9 cellular contexts compared by ENCODE assay signal in genomic region chr2:185279999-185280398, GRCh38.
A peak's percentile ranks its signal among the peaks of the same experiment; 100 is the strongest.
DNase-seq lines count a peak whose midpoint lies in the region; ATAC-seq and TF ChIP-seq lines count a peak whose summit lies in the region.
"Had no signal": no experiment of that assay in that cellular context is flagged by ENCODE, and none has a peak within 500 bp of the region (broad histone marks: within the 10 kb centered on the region; RNA-seq: fewer than 3 reads in every experiment).

No MANE protein-coding gene starts in this region.

- H3K27me3 Mint-ChIP-seq in natural killer cell (ENCODE audit: low read depth in 2 of 2) = no peaks in the 10 kb centered on the region
- H3K27me3 Mint-ChIP-seq: activated naive CD8-positive, alpha-beta T cell treated with anti-CD3 and anti-CD28 coated beads, Interleukin-2, amount 10 ng/mL, durations not matched to agents 7 days and 5 days had no signal

- no peak overlapping the region for H3K14ac ChIP-seq in mesenchymal stem cell (ENCODE audit: low read length in 2 of 2)

- H2BK5ac ChIP-seq in mesenchymal stem cell (ENCODE audit: low read depth, low read length, poor library complexity, severe bottlenecking) = no peak overlapping the region

- no peaks in the 10 kb centered on the region for H3K79me1 ChIP-seq in mesenchymal stem cell (replicated peaks; ENCODE audit: low read length, poor library complexity, severe bottlenecking)

- H3K4me1 ChIP-seq in mesenchymal stem cell (ENCODE audit: control insufficient read depth, insufficient read depth, low read depth, low read length) = no peaks in the 10 kb centered on the region

- H3K4me2 ChIP-seq in mesenchymal stem cell (ENCODE audit: low read length, poor library complexity, severe bottlenecking) = no peak overlapping the region

- intact Hi-C loops in natural killer cell (cut with micrococcal nuclease) = no loop called here

- no peak overlapping the region for H4K91ac ChIP-seq in mesenchymal stem cell (ENCODE audit: low read length)

- no peak overlapping the region for H2BK120ac ChIP-seq in mesenchymal stem cell (ENCODE audit: low read depth, low read length)

- H3K4me3 ChIP-seq in astrocyte of the cerebellum (ENCODE audit: low read depth, low read length) (no peak overlapping the region), mesenchymal stem cell (ENCODE audit: insufficient read depth in 1 of 2, low read depth in 1 of 2, low read length in 2 of 2) (no peak overlapping the region)

- no peaks in the 10 kb centered on the region for H3K27me3 ChIP-seq in mesenchymal stem cell (ENCODE audit: control insufficient read depth in 1 of 2, insufficient read depth in 1 of 2, low read length in 2 of 2)

- no peak overlapping the region for H3K18ac ChIP-seq in mesenchymal stem cell (ENCODE audit: low read depth in 1 of 2, low read length in 2 of 2)

- no peak overlapping the region for H2AK5ac ChIP-seq in mesenchymal stem cell (ENCODE audit: low read length, severe bottlenecking)

- H3K9me3 Mint-ChIP-seq in natural killer cell = peaks cover 4 to 5% of the 10 kb centered on the region in 2 donors
- H3K9me3 Mint-ChIP-seq: activated naive CD8-positive, alpha-beta T cell treated with anti-CD3 and anti-CD28 coated beads, Interleukin-2, amount 10 ng/mL, durations not matched to agents 7 days and 5 days had no signal

- no peak overlapping the region for H3K27ac ChIP-seq in mesenchymal stem cell (ENCODE audit: low read length, poor library complexity, severe bottlenecking)

- TF ChIP-seq CTCF in GM13977 (IDR thresholded peaks at IDR 0.05; ENCODE audit: extremely low read depth, insufficient read depth, missing control alignments) = peak; percentile 45
- peak; percentile 18 for TF ChIP-seq CTCF in astrocyte of the cerebellum (IDR thresholded peaks at IDR 0.05; ENCODE audit: low read depth, low read length, missing control alignments)
- no peak for TF ChIP-seq CTCF in natural killer cell (IDR thresholded peaks at IDR 0.05)

- no peak overlapping the region for H3K4ac ChIP-seq in mesenchymal stem cell (ENCODE audit: low read depth in 1 of 2, low read length in 2 of 2)

- no peak overlapping the region for H3K9ac ChIP-seq in mesenchymal stem cell (ENCODE audit: low read length)

- no peak overlapping the region for H4K8ac ChIP-seq in mesenchymal stem cell (ENCODE audit: low read length)

- DNase-seq in GM13977 (ENCODE audit: low spot score) = no peak
- peak; percentile 38 for DNase-seq in HT-29 (ENCODE audit: low spot score)
- peak; percentile 16 for DNase-seq in astrocyte of the cerebellum (ENCODE audit: low read depth)
- DNase-seq in mesenchymal stem cell = peak; percentile 37
- DNase-seq in DMS153 (lab: John Stamatoyannopoulos, UW) = no peak
- no peak for DNase-seq in natural killer cell
- no peak for DNase-seq in iPS-NIHi7 (ENCODE audit: extremely low spot score)
- DNase-seq: activated naive CD8-positive, alpha-beta T cell treated with anti-CD3 and anti-CD28 coated beads, Interleukin-2, amount 10 ng/mL, durations not matched to agents 7 days and 5 days had no signal

- no peak overlapping the region for H2AFZ ChIP-seq in mesenchymal stem cell (ENCODE audit: low read depth, low read length)

- no peak overlapping the region for H2BK12ac ChIP-seq in mesenchymal stem cell (ENCODE audit: low read length in 2 of 2)

- no peak overlapping the region for H3K27ac Mint-ChIP-seq in natural killer cell
- H3K27ac Mint-ChIP-seq: activated naive CD8-positive, alpha-beta T cell treated with anti-CD3 and anti-CD28 coated beads, Interleukin-2, amount 10 ng/mL, durations not matched to agents 7 days and 5 days had no signal

- no peaks in the 10 kb centered on the region for H3K4me1 Mint-ChIP-seq in natural killer cell
- H3K4me1 Mint-ChIP-seq: activated naive CD8-positive, alpha-beta T cell treated with anti-CD3 and anti-CD28 coated beads, Interleukin-2, amount 10 ng/mL, durations not matched to agents 7 days and 5 days had no signal

- no peak overlapping the region for H3K4me3 Mint-ChIP-seq in natural killer cell
- H3K4me3 Mint-ChIP-seq: activated naive CD8-positive, alpha-beta T cell treated with anti-CD3 and anti-CD28 coated beads, Interleukin-2, amount 10 ng/mL, durations not matched to agents 7 days and 5 days had no signal

- H3K36me3 Mint-ChIP-seq in natural killer cell = no peaks in the 10 kb centered on the region
- H3K36me3 Mint-ChIP-seq: activated naive CD8-positive, alpha-beta T cell treated with anti-CD3 and anti-CD28 coated beads, Interleukin-2, amount 10 ng/mL, durations not matched to agents 7 days and 5 days had no signal

- H3K23ac ChIP-seq in mesenchymal stem cell (ENCODE audit: low read length in 2 of 2) = no peak overlapping the region

- H3K36me3 ChIP-seq in mesenchymal stem cell (ENCODE audit: control insufficient read depth in 1 of 2, insufficient read depth in 2 of 2, low read depth in 1 of 2, low read length in 2 of 2) = no peaks in the 10 kb centered on the region

- H3K9me3 ChIP-seq in mesenchymal stem cell (ENCODE audit: control insufficient read depth, low read length) = no peaks in the 10 kb centered on the region

- ATAC-seq in natural killer cell (no peak), GM21528 (IDR thresholded peaks at IDR 0.05; ENCODE audit: low FRiP score, unreplicated experiment) (no peak)

- in situ Hi-C loops in GM13977 (cut with MboI; ENCODE audit: low pct_unique_long_range_greater_than_20kb, low sequenced_read_pairs, unreplicated experiment) = no loop called here
- in situ Hi-C loops in astrocyte of the cerebellum (cut with HindIII; ENCODE audit: low sequenced_read_pairs) = no loop called here

- H2BK15ac ChIP-seq in mesenchymal stem cell (ENCODE audit: low read depth, poor library complexity, severe bottlenecking) = no peak overlapping the region

Comparison
In these comparisons a context has a peak if more than half of its experiments do, and no peak if none do; other contexts are left out.
1. DNase-seq: peak in HT-29 (single experiment), astrocyte of the cerebellum (single experiment) and mesenchymal stem cell (single experiment); none in GM13977 (single experiment), DMS153 (single experiment), natural killer cell (single experiment) and iPS-NIHi7 (single experiment).